ENCODE assay signal across 8 cellular contexts in genomic region chr3:129026728-129027543, GRCh38. TPM values are rescaled to one million over a fixed set of nuclear protein-coding genes. Genes with fewer than 3 reads are reported as not detected.
DNase-seq lines count a peak whose midpoint lies in the region; ATAC-seq and TF ChIP-seq lines count a peak whose summit lies in the region.

No MANE protein-coding gene starts in this region.

- no peak for TF ChIP-seq CTCF in WERI-Rb-1 (IDR thresholded peaks at IDR 0.05; ENCODE audit: low read depth, low read length)

- H3K27me3 ChIP-seq in WERI-Rb-1 (ENCODE audit: insufficient read depth, low read depth, severe bottlenecking), result no peaks in the 10 kb centered on the region

- H3K4me3 ChIP-seq in WERI-Rb-1 (ENCODE audit: low read depth, low read length), result no peak overlapping the region

- no peaks in the 10 kb centered on the region for H3K9me3 ChIP-seq in WERI-Rb-1 (ENCODE audit: severe bottlenecking)

- ATAC-seq in GM18498 (IDR thresholded peaks at IDR 0.05; ENCODE audit: unreplicated experiment) (peak; percentile 99), HG02884 (IDR thresholded peaks at IDR 0.05; ENCODE audit: unreplicated experiment) (peak; percentile 100), sciatic nerve (peak; percentile 94)

- intact Hi-C loops in sciatic nerve (cut with DNase I), result no loop called here

- no peaks in the 10 kb centered on the region for H3K36me3 ChIP-seq in WERI-Rb-1

- no peak overlapping the region for H3K27ac ChIP-seq in WERI-Rb-1

- peak; percentile 85 for DNase-seq in NCI-H1436 treated with DMSO at 0.1 percent for 48 hours (lab: John Stamatoyannopoulos, UW)
- peak; percentile 78 to 98 (median 88) for DNase-seq in T-helper 2 cell
- DNase-seq in astrocyte of the hippocampus (ENCODE audit: low read depth, low spot score), result peak; percentile 89
- DNase-seq in iPS DF 19.7 (ENCODE audit: low read depth, low spot score), result peak; percentile 65
- peak; percentile 88 for DNase-seq in sciatic nerve (ENCODE audit: low spot score)
- DNase-seq in WERI-Rb-1, result no peak

RNA-seq across cellular contexts. Expression of gene EFCC1, which starts 25.8 kb away (rescaled TPM):
- 1.6 TPM for total RNA-seq in sciatic nerve

RNA-seq across cellular contexts. Expression of gene CFAP92, which starts 33.1 kb away (rescaled TPM):
- total RNA-seq in sciatic nerve, result 1.2 TPM

RNA-seq across cellular contexts. Expression of gene GP9, which starts 33.6 kb away (rescaled TPM):
- total RNA-seq in sciatic nerve, result 0.53 TPM
